ENCODE assay signal across 27 cellular contexts in genomic region chr20:62195072-62195400, GRCh38. TPM values are rescaled to one million over a fixed set of nuclear protein-coding genes. Genes with fewer than 3 reads are reported as not detected.
DNase-seq lines count a peak whose midpoint lies in the region; ATAC-seq and TF ChIP-seq lines count a peak whose summit lies in the region.
"Had no signal": no experiment of that assay in that cellular context is flagged by ENCODE, and none has a peak within 500 bp of the region (broad histone marks: within the 10 kb centered on the region; RNA-seq: fewer than 3 reads in every experiment).

No MANE protein-coding gene starts in this region.

- H3K27me3 Mint-ChIP-seq in stimulated activated memory B cell treated with anti-CD40 and anti-IgM and Interleukin-4, amounts not matched to agents 10 μg/mL and 1 μg/mL and 100 μg/mL, for 72 hours = no peaks in the 10 kb centered on the region
- H3K27me3 Mint-ChIP-seq: CD4-positive, alpha-beta T cell had no signal

- H3K4me3 ChIP-seq in BLaER1 treated with 17β-estradiol and CSF1 and Interleukin-3, amounts not matched to agents 10 nM and 100 nM = no peak overlapping the region
- H3K4me3 ChIP-seq in OCI-LY7 (ENCODE audit: low read depth, low read length, poor library complexity, severe bottlenecking) = no peak overlapping the region
- H3K4me3 ChIP-seq: GM23248, K562 had no signal

- peak overlapping the region in 9 of 11 experiments; percentile 6 to 58 (median 33); a peak in 12 of 22 replicates for H3K9ac ChIP-seq in BLaER1 treated with 17β-estradiol and CSF1 and Interleukin-3, amounts not matched to agents 10 nM and 100 nM
- H3K9ac ChIP-seq: GM23248 had no signal

- peak; percentile 32 for DNase-seq in KBM-7
- DNase-seq in OCI-LY7 (ENCODE audit: low spot score) = no peak
- no peak for DNase-seq in putamen (ENCODE audit: low spot score)
- no peak for DNase-seq in DMS53 treated with DMSO at 0.1 percent for 48 hours (lab: John Stamatoyannopoulos, UW; ENCODE audit: unreplicated experiment)
- DNase-seq in GM13977 (ENCODE audit: low spot score) = no peak
- DNase-seq: CD4-positive, alpha-beta T cell; COR-L47; DMS53; GM23248; H7; MM.1S; NCI-H1048; NCI-H1694; NCI-H446; NCI-H524 treated with DMSO at 0.1 percent for 48 hours; NCI-H774; NK-92 treated with Interleukin-12 subunit alpha and Interleukin-12 subunit beta, amount 100 ng/mL, for 24 hours; RPMI8226; SHP77; T-helper 1 cell had no signal

- intact Hi-C loops in OCI-LY7 (cut with micrococcal nuclease; ENCODE audit: unreplicated experiment) = no loop called here

- H3K36me3 Mint-ChIP-seq in stimulated activated memory B cell treated with anti-CD40 and anti-IgM and Interleukin-4, amounts not matched to agents 10 μg/mL and 1 μg/mL and 100 μg/mL, for 72 hours = peaks cover 43% of the 10 kb centered on the region

- H3K9me3 Mint-ChIP-seq in stimulated activated memory B cell treated with anti-CD40 and anti-IgM and Interleukin-4, amounts not matched to agents 10 μg/mL and 1 μg/mL and 100 μg/mL, for 72 hours = no peaks in the 10 kb centered on the region
- H3K9me3 Mint-ChIP-seq: CD4-positive, alpha-beta T cell had no signal

- peaks cover 29 to 76% (median 52%) of the 10 kb centered on the region in 11 experiments for H3K36me3 ChIP-seq in BLaER1 treated with 17β-estradiol and CSF1 and Interleukin-3, amounts not matched to agents 10 nM and 100 nM
- peaks cover 50% of the 10 kb centered on the region for H3K36me3 ChIP-seq in OCI-LY7 (ENCODE audit: insufficient read depth, low read length)

- H2AFZ ChIP-seq in OCI-LY7 (ENCODE audit: low read length) = no peak overlapping the region
- H2AFZ ChIP-seq: GM23248 had no signal

- no TSS peak for BruUV-seq in OCI-LY7 (replicated peaks; lab: Mats Ljungman, UMichigan)

- peak overlapping the region; percentile 66 to 92 (median 78) for H3K4me2 ChIP-seq in BLaER1 treated with 17β-estradiol and CSF1 and Interleukin-3, amounts not matched to agents 10 nM and 100 nM
- H3K4me2 ChIP-seq in OCI-LY7 (ENCODE audit: low read length) = peak overlapping the region; percentile 34; the same call in 1 of the 2 replicates

- H3K9me2 ChIP-seq in OCI-LY7 (ENCODE audit: insufficient read depth, low read length) = no peaks in the 10 kb centered on the region

- no peak for ATAC-seq in stimulated activated memory B cell treated with anti-CD40 and anti-IgM and Interleukin-4, amounts not matched to agents 10 μg/mL and 1 μg/mL and 100 μg/mL, for 72 hours
- ATAC-seq: HepG2, K562 had no signal

- peak overlapping the region; percentile 22 for H3K27ac Mint-ChIP-seq in stimulated activated memory B cell treated with anti-CD40 and anti-IgM and Interleukin-4, amounts not matched to agents 10 μg/mL and 1 μg/mL and 100 μg/mL, for 72 hours
- H3K27ac Mint-ChIP-seq: CD4-positive, alpha-beta T cell had no signal

- peaks cover 37 to 74% (median 62%) of the 10 kb centered on the region in 11 experiments for H4K20me1 ChIP-seq in BLaER1 treated with 17β-estradiol and CSF1 and Interleukin-3, amounts not matched to agents 10 nM and 100 nM
- no peaks in the 10 kb centered on the region for H4K20me1 ChIP-seq in OCI-LY7 (ENCODE audit: insufficient read depth, low read length)

- CTCF ChIA-PET in OCI-LY7 (lab: Charles Lee; ENCODE audit: unreplicated experiment) = no interaction called here

- peaks cover 6% of the 10 kb centered on the region for H3K4me1 Mint-ChIP-seq in stimulated activated memory B cell treated with anti-CD40 and anti-IgM and Interleukin-4, amounts not matched to agents 10 μg/mL and 1 μg/mL and 100 μg/mL, for 72 hours

- POLR2A ChIA-PET in OCI-LY7 (lab: Charles Lee) = no interaction called here

- no peak overlapping the region for H3K4me3 Mint-ChIP-seq in stimulated activated memory B cell treated with anti-CD40 and anti-IgM and Interleukin-4, amounts not matched to agents 10 μg/mL and 1 μg/mL and 100 μg/mL, for 72 hours
- H3K4me3 Mint-ChIP-seq: CD4-positive, alpha-beta T cell had no signal

- TF ChIP-seq CTCF in OCI-LY7 (conservative IDR thresholded peaks at IDR 0.05; ENCODE audit: low read length) (no peak), GM13977 (IDR thresholded peaks at IDR 0.05; ENCODE audit: extremely low read depth, insufficient read depth, missing control alignments) (no peak)

- no peaks in the 10 kb centered on the region for H3K79me2 ChIP-seq in OCI-LY7 (ENCODE audit: insufficient read depth, low read depth, low read length)

- H3K27me3 ChIP-seq in BLaER1 treated with 17β-estradiol and CSF1 and Interleukin-3, amounts not matched to agents 10 nM and 100 nM = no peaks in the 10 kb centered on the region

- peak overlapping the region in 5 of 11 experiments; percentile 23 to 52 (median 33); a peak in 7 of 22 replicates for H3K27ac ChIP-seq in BLaER1 treated with 17β-estradiol and CSF1 and Interleukin-3, amounts not matched to agents 10 nM and 100 nM
- no peak overlapping the region for H3K27ac ChIP-seq in OCI-LY7 (ENCODE audit: low read depth, low read length, poor library complexity, severe bottlenecking)
- H3K27ac ChIP-seq: GM23248 had no signal

- in situ Hi-C loops in KBM-7 (cut with MboI; ENCODE audit: low pct_unique_long_range_greater_than_20kb, low sequenced_read_pairs) (no loop called here), GM13977 (cut with MboI; ENCODE audit: low pct_unique_long_range_greater_than_20kb, low sequenced_read_pairs, unreplicated experiment) (no loop called here)

- peaks cover 14 to 92% (median 72%) of the 10 kb centered on the region in 10 experiments for H3K4me1 ChIP-seq in BLaER1 treated with 17β-estradiol and CSF1 and Interleukin-3, amounts not matched to agents 10 nM and 100 nM
- peaks cover 12% of the 10 kb centered on the region for H3K4me1 ChIP-seq in OCI-LY7 (ENCODE audit: insufficient read depth, low read length, poor library complexity, severe bottlenecking)

- no peaks in the 10 kb centered on the region for H3K9me3 ChIP-seq in BLaER1 treated with 17β-estradiol and CSF1 and Interleukin-3, amounts not matched to agents 10 nM and 100 nM (replicated peaks in 1 of 11)
- no peaks in the 10 kb centered on the region for H3K9me3 ChIP-seq in OCI-LY7 (ENCODE audit: low read length)

RNA-seq across cellular contexts. Expression of gene MTG2, which starts 12.2 kb away (rescaled TPM):
- 20.3 and 24.1 TPM in 2 replicates for total RNA-seq in OCI-LY7 (2014; rRNA removed; shearing (Covaris generic))
- 37.5 and 38.6 TPM in 2 replicates for total RNA-seq in OCI-LY7 (2022)

RNA-seq across cellular contexts. Expression of gene HRH3, which starts 25.0 kb away (rescaled TPM):
- not detected in 2 replicates for total RNA-seq in OCI-LY7 (2014; rRNA removed; shearing (Covaris generic))
- total RNA-seq in OCI-LY7 (2022) = not detected in 2 replicates
- total RNA-seq: A172; CD4-positive, alpha-beta T cell; GM23248; HT1080; K562; SK-MEL-5 had no signal

RNA-seq across cellular contexts. Expression of gene OSBPL2, which starts 43.3 kb away (rescaled TPM):
- 17.2 and 20.7 TPM in 2 replicates for total RNA-seq in OCI-LY7 (2014; rRNA removed; shearing (Covaris generic))
- 40.0 and 44.8 TPM in 2 replicates for total RNA-seq in OCI-LY7 (2022)

RNA-seq across cellular contexts. Expression of gene SS18L1, which starts 51.5 kb away (rescaled TPM):
- 13.0 and 17.0 TPM in 2 replicates for total RNA-seq in OCI-LY7 (2014; rRNA removed; shearing (Covaris generic))
- total RNA-seq in OCI-LY7 (2022) = 16.8 and 17.7 TPM in 2 replicates

RNA-seq across cellular contexts. Expression of gene PSMA7, which starts 51.8 kb away (rescaled TPM):
- total RNA-seq in OCI-LY7 (2014; rRNA removed; shearing (Covaris generic)) = 247 and 362 TPM in 2 replicates
- 223 and 266 TPM in 2 replicates for total RNA-seq in OCI-LY7 (2022)
